Comparison of ENCODE assay signal across 25 cellular contexts in genomic region chr21:36553406-36553805, GRCh38.
"Had no signal": no experiment of that assay in that cellular context is flagged by ENCODE, and none has a peak within 500 bp of the region (broad histone marks: within the 10 kb centered on the region; RNA-seq: fewer than 3 reads in every experiment).

No MANE protein-coding gene starts in this region.

- H3K36me3 Mint-ChIP-seq: natural killer cell; stimulated activated effector memory CD8-positive, alpha-beta T cell treated with anti-CD3 and anti-CD28 coated beads, Interleukin-12 subunit alpha, Interleukin-12 subunit beta, amount 100 ng/mL, for 72 hours had no signal

- H3K9me3 Mint-ChIP-seq: natural killer cell; nephron; stimulated activated naive CD8-positive, alpha-beta T cell treated with anti-CD3 and anti-CD28 coated beads, Interleukin-15, Interleukin-2, amounts not matched to agents 100 ng/mL and 50 ng/mL, for 24 hours had no signal

- H3K27ac ChIP-seq: pancreas, prostate gland, right lobe of liver, sigmoid colon, stomach, thoracic aorta, thyroid gland, tibial nerve, upper lobe of right lung had no signal

- H3K4me1 Mint-ChIP-seq: naive thymus-derived CD4-positive, alpha-beta T cell; natural killer cell; stimulated activated effector memory CD8-positive, alpha-beta T cell treated with anti-CD3 and anti-CD28 coated beads, Interleukin-12 subunit alpha, Interleukin-12 subunit beta, amount 100 ng/mL, for 72 hours had no signal

- H3K27me3 ChIP-seq: pancreas, right lobe of liver, thyroid gland, tibial nerve, upper lobe of right lung, uterus had no signal

- H3K36me3 ChIP-seq: pancreas, prostate gland, right lobe of liver, sigmoid colon, stomach, thoracic aorta, thyroid gland, tibial nerve, upper lobe of right lung, uterus had no signal

- DNase-seq: naive thymus-derived CD4-positive, alpha-beta T cell; natural killer cell; occipital lobe; pancreas; retina; right cardiac atrium; right lobe of liver; sigmoid colon; small intestine; stimulated activated CD4-positive, alpha-beta T cell treated with anti-CD3 and anti-CD28 coated beads, Interleukin-15, amount 100 ng/mL, for 24 hours; stimulated activated CD4-positive, alpha-beta T cell treated with anti-CD3 and anti-CD28 coated beads, Interleukin-2, amount 100 ng/mL, for 48 hours; stimulated activated CD4-positive, alpha-beta T cell treated with anti-CD3 and anti-CD28 coated beads, Interleukin-4, amount 100 ng/mL, for 24 hours; stimulated activated naive B cell treated with anti-CD40 and anti-IgM and Interleukin-4, amounts not matched to agents 10 μg/mL and 1 μg/mL and 100 μg/mL, for 72 hours; stimulated activated naive CD4-positive, alpha-beta T cell treated with Interleukin-2 at 50 U/mL for 16 hours; stomach; thyroid gland; trophoblast cell; upper lobe of right lung; uterus had no signal

- H3K4me3 ChIP-seq: pancreas, prostate gland, right lobe of liver, sigmoid colon, stomach, thoracic aorta, thyroid gland, tibial nerve, upper lobe of right lung, uterus had no signal

- ATAC-seq: naive thymus-derived CD4-positive, alpha-beta T cell; natural killer cell; pancreas; right cardiac atrium; right lobe of liver; stimulated activated effector memory CD8-positive, alpha-beta T cell treated with anti-CD3 and anti-CD28 coated beads, Interleukin-12 subunit alpha, Interleukin-12 subunit beta, amount 100 ng/mL, for 72 hours; stimulated activated naive B cell treated with anti-CD40 and anti-IgM and Interleukin-4, amounts not matched to agents 10 μg/mL and 1 μg/mL and 100 μg/mL, for 72 hours; upper lobe of right lung had no signal

- H3K9me3 ChIP-seq: pancreas, prostate gland, right lobe of liver, sigmoid colon, thoracic aorta, thyroid gland, tibial nerve, upper lobe of right lung, uterus had no signal

- H3K4me3 Mint-ChIP-seq: naive thymus-derived CD4-positive, alpha-beta T cell; natural killer cell; nephron; stimulated activated effector memory CD8-positive, alpha-beta T cell treated with anti-CD3 and anti-CD28 coated beads, Interleukin-12 subunit alpha, Interleukin-12 subunit beta, amount 100 ng/mL, for 72 hours; stimulated activated naive B cell treated with anti-CD40 and anti-IgM and Interleukin-4, amounts not matched to agents 10 μg/mL and 1 μg/mL and 100 μg/mL, for 72 hours; stimulated activated naive CD8-positive, alpha-beta T cell treated with anti-CD3 and anti-CD28 coated beads, Interleukin-15, Interleukin-2, amounts not matched to agents 100 ng/mL and 50 ng/mL, for 24 hours had no signal

- H3K27ac Mint-ChIP-seq: natural killer cell; stimulated activated effector memory CD8-positive, alpha-beta T cell treated with anti-CD3 and anti-CD28 coated beads, Interleukin-12 subunit alpha, Interleukin-12 subunit beta, amount 100 ng/mL, for 72 hours; stimulated activated naive B cell treated with anti-CD40 and anti-IgM and Interleukin-4, amounts not matched to agents 10 μg/mL and 1 μg/mL and 100 μg/mL, for 72 hours; stimulated activated naive CD8-positive, alpha-beta T cell treated with anti-CD3 and anti-CD28 coated beads, Interleukin-15, Interleukin-2, amounts not matched to agents 100 ng/mL and 50 ng/mL, for 24 hours had no signal

- H3K4me1 ChIP-seq: pancreas, prostate gland, right lobe of liver, sigmoid colon, stomach, thyroid gland had no signal
